In genomic region chr13:46664195-46664594, GRCh38 we compare ENCODE assay signal across 17 cellular contexts.
DNase-seq lines count a peak whose midpoint lies in the region; ATAC-seq and TF ChIP-seq lines count a peak whose summit lies in the region.
"Had no signal": no experiment of that assay in that cellular context is flagged by ENCODE, and none has a peak within 500 bp of the region (broad histone marks: within the 10 kb centered on the region; RNA-seq: fewer than 3 reads in every experiment).

No MANE protein-coding gene starts in this region.

- peak overlapping the region; percentile 42 to 57 for H3K27ac Mint-ChIP-seq in T-cell
- H3K27ac Mint-ChIP-seq in memory B cell, result peak overlapping the region; percentile 98
- H3K27ac Mint-ChIP-seq in type B pancreatic cell, result no peak overlapping the region
- H3K27ac Mint-ChIP-seq: CD14-positive monocyte had no signal

- no peaks in the 10 kb centered on the region for H3K9me3 Mint-ChIP-seq in T-cell
- no peaks in the 10 kb centered on the region for H3K9me3 Mint-ChIP-seq in memory B cell
- H3K9me3 Mint-ChIP-seq in type B pancreatic cell, result no peaks in the 10 kb centered on the region

- H3K4me3 ChIP-seq in left ventricle myocardium inferior (no peak overlapping the region), right cardiac atrium (ENCODE audit: low read length) (no peak overlapping the region)

- H3K4me1 ChIP-seq in left ventricle myocardium inferior (peaks cover 100% of the 10 kb centered on the region), right cardiac atrium (ENCODE audit: control insufficient read depth, insufficient read depth, low read length) (peaks cover 14% of the 10 kb centered on the region)

- CTCF ChIA-PET in T-cell (lab: Charles Lee), result interaction anchor here in 1 of 2 donors (1.6 kb wide), 1 partner anchor 112 kb away, joined by 5 read pairs; no protein-coding TSS in a partner anchor

- intact Hi-C loops in left ventricle myocardium inferior (cut with micrococcal nuclease) (loop anchor here (10.0 kb wide), 1 partner anchor 109 kb away; the partner anchor contains the start of gene LRCH1), right cardiac atrium (cut with DNase I) (loop anchor here in 1 of 4 donors (10.0 kb wide), 1 partner anchor 49 kb away; no protein-coding TSS in a partner anchor)

- no peak for TF ChIP-seq CTCF in left ventricle myocardium inferior (IDR thresholded peaks at IDR 0.05; ENCODE audit: borderline replicate concordance)
- TF ChIP-seq CTCF in type B pancreatic cell (conservative IDR thresholded peaks at IDR 0.05), result no peak

- H3K27me3 Mint-ChIP-seq in T-cell, result no peaks in the 10 kb centered on the region
- H3K27me3 Mint-ChIP-seq in memory B cell, result no peaks in the 10 kb centered on the region
- H3K27me3 Mint-ChIP-seq in type B pancreatic cell, result no peaks in the 10 kb centered on the region

- WGBS in right cardiac atrium, result 98% methylated on average over 3 of the region's 3 CpGs

- H3K27ac ChIP-seq in left ventricle myocardium inferior (replicated peaks) (peak overlapping the region; percentile 50), right cardiac atrium (ENCODE audit: low read length) (no peak overlapping the region)

- DNase-seq in left ventricle myocardium inferior (no peak), right cardiac atrium (no peak), T-cell (no peak), memory B cell (ENCODE audit: low spot score in 2 of 2) (no peak), type B pancreatic cell (ENCODE audit: extremely low spot score, unreplicated experiment) (no peak), NCI-H510A (lab: John Stamatoyannopoulos, UW) (no peak)
- no peak for DNase-seq in stimulated activated naive CD4-positive, alpha-beta T cell treated with Interleukin-2 at 50 U/mL for 16 hours (lab: John Stamatoyannopoulos, UW)
- DNase-seq: Karpas-422, MM.1S, NCI-H1105 treated with DMSO at 0.1 percent for 48 hours, NCI-H187 treated with DMSO at 0.1 percent for 48 hours, NCI-H2171 treated with DMSO at 0.1 percent for 48 hours, SK-N-SH had no signal

- H3K4me1 Mint-ChIP-seq in T-cell, result peaks cover 57 to 66% (median 61%) of the 10 kb centered on the region in 3 donors
- peaks cover 44% of the 10 kb centered on the region for H3K4me1 Mint-ChIP-seq in memory B cell
- peaks cover 66% of the 10 kb centered on the region for H3K4me1 Mint-ChIP-seq in type B pancreatic cell (ENCODE audit: unreplicated experiment)

- no peak for ATAC-seq in right cardiac atrium
- ATAC-seq in T-cell (replicated peaks in 1 of 4), result no peak
- ATAC-seq in memory B cell (ENCODE audit: low read depth), result no peak
- ATAC-seq in GM21619 (IDR thresholded peaks at IDR 0.05; ENCODE audit: unreplicated experiment), result no peak
- ATAC-seq: Panc1, Right ventricle myocardium inferior had no signal

- H3K4me3 Mint-ChIP-seq in T-cell, result no peak overlapping the region
- no peak overlapping the region for H3K4me3 Mint-ChIP-seq in memory B cell
- no peak overlapping the region for H3K4me3 Mint-ChIP-seq in type B pancreatic cell
- H3K4me3 Mint-ChIP-seq: CD14-positive monocyte had no signal

- no peaks in the 10 kb centered on the region for H3K27me3 ChIP-seq in left ventricle myocardium inferior (ENCODE audit: low read depth)
- H3K27me3 ChIP-seq in right cardiac atrium (ENCODE audit: control insufficient read depth, insufficient read depth), result no peaks in the 10 kb centered on the region

- H3K36me3 ChIP-seq in left ventricle myocardium inferior, result no peaks in the 10 kb centered on the region

- H3K36me3 Mint-ChIP-seq in T-cell, result peaks cover 12% of the 10 kb centered on the region
- H3K36me3 Mint-ChIP-seq in memory B cell, result peaks cover 8% of the 10 kb centered on the region
- peaks cover 11% of the 10 kb centered on the region for H3K36me3 Mint-ChIP-seq in type B pancreatic cell

- POLR2A ChIA-PET in T-cell (lab: Charles Lee), result no interaction called here

- H3K9me3 ChIP-seq in left ventricle myocardium inferior (replicated peaks) (no peaks in the 10 kb centered on the region), right cardiac atrium (ENCODE audit: control insufficient read depth, low read length) (no peaks in the 10 kb centered on the region)
- H3K9me3 ChIP-seq: SK-N-SH had no signal
